Comparison of ENCODE assay signal across 1 cellular context in genomic region chrX:29851971-29852605, GRCh38.
TF ChIP-seq lines count a peak whose summit lies in the region.

No MANE protein-coding gene starts in this region.

TF ChIP-seq in HepG2, 621 proteins besides CTCF, POLR2A, EP300 and RAD21 (continued from another document):
- TF ChIP-seq, protein P1, sequence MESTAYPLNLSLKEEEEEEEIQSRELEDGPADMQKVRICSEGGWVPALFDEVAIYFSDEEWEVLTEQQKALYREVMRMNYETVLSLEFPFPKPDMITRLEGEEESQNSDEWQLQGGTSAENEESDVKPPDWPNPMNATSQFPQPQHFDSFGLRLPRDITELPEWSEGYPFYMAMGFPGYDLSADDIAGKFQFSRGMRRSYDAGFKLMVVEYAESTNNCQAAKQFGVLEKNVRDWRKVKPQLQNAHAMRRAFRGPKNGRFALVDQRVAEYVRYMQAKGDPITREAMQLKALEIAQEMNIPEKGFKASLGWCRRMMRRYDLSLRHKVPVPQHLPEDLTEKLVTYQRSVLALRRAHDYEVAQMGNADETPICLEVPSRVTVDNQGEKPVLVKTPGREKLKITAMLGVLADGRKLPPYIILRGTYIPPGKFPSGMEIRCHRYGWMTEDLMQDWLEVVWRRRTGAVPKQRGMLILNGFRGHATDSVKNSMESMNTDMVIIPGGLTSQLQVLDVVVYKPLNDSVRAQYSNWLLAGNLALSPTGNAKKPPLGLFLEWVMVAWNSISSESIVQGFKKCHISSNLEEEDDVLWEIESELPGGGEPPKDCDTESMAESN (CRISPR knock-in tag; conservative IDR thresholded peaks at IDR 0.05) = no peak
- no peak for TF ChIP-seq TRIM24 (CRISPR knock-in tag; IDR thresholded peaks at IDR 0.05)
- TF ChIP-seq ZNF264 (CRISPR knock-in tag; IDR thresholded peaks at IDR 0.05) = no peak
- TF ChIP-seq YEATS2 (CRISPR knock-in tag; IDR thresholded peaks at IDR 0.05; ENCODE audit: borderline replicate concordance) = no peak
- no peak for TF ChIP-seq MXD4 (CRISPR knock-in tag; IDR thresholded peaks at IDR 0.05)
- TF ChIP-seq MEIS1 (CRISPR knock-in tag; IDR thresholded peaks at IDR 0.05; ENCODE audit: borderline replicate concordance) = no peak
- no peak for TF ChIP-seq ZFX (CRISPR knock-in tag; IDR thresholded peaks at IDR 0.05; ENCODE audit: low read depth)
- no peak for TF ChIP-seq NFIB (CRISPR knock-in tag; IDR thresholded peaks at IDR 0.05; ENCODE audit: borderline replicate concordance)
- TF ChIP-seq ZNF512 (CRISPR knock-in tag; IDR thresholded peaks at IDR 0.05) = no peak
- TF ChIP-seq CENPX (CRISPR knock-in tag; IDR thresholded peaks at IDR 0.05) = no peak
- TF ChIP-seq ZEB1 (IDR thresholded peaks at IDR 0.05; ENCODE audit: insufficient replicate concordance, low read depth) = no peak
